In genomic region chr9:88991066-88992030, GRCh38 we compare ENCODE assay signal across 9 cellular contexts. TPM values are rescaled to one million over a fixed set of nuclear protein-coding genes. Genes with fewer than 3 reads are reported as not detected.
A peak's percentile ranks its signal among the peaks of the same experiment; 100 is the strongest.
DNase-seq lines count a peak whose midpoint lies in the region; ATAC-seq and FAIRE-seq lines count a peak whose summit lies in the region.
"Had no signal": no experiment of that assay in that cellular context is flagged by ENCODE, and none has a peak within 500 bp of the region (broad histone marks: within the 10 kb centered on the region; RNA-seq: fewer than 3 reads in every experiment).

Gene S1PR3 (plus strand): TSS chr9:88991468. CDS start chr9:89001201, 9,733 bp downstream.

- H3K4me1 ChIP-seq in neuron (ENCODE audit: insufficient read depth, low read length) = peaks cover 23% of the 10 kb centered on the region

- peak within 1 kb of the TSS; percentile 70 for H2AFZ ChIP-seq in neuron (ENCODE audit: low read depth, low read length)

- no peak for ATAC-seq in GM18868 (IDR thresholded peaks at IDR 0.05; ENCODE audit: unreplicated experiment)

- peaks cover 3% of the 10 kb centered on the region for H3K9me3 ChIP-seq in neuron (ENCODE audit: low read length)

- peaks cover 3% of the 10 kb centered on the region for H3K36me3 ChIP-seq in neuron (ENCODE audit: insufficient read depth, low read length)

- FAIRE-seq in frontal cortex (lab: Jason Lieb, UNC) (no peak), urothelium cell line (lab: Jason Lieb, UNC) (no peak)
- FAIRE-seq: A204.1 had no signal

- DNase-seq in DMS153 (lab: John Stamatoyannopoulos, UW) (peak; percentile 16), DMS153 treated with DMSO at 0.1 percent for 48 hours (lab: John Stamatoyannopoulos, UW; ENCODE audit: unreplicated experiment) (no peak), activated T-cell treated with anti-CD3 and anti-CD28 coated beads for 24 hours (ENCODE audit: low read depth) (peak; percentile 16), frontal cortex (ENCODE audit: low spot score in 2 of 2) (peak; percentile 72 to 78), urothelium cell line (ENCODE audit: low spot score) (peak; percentile 88), SW480 (ENCODE audit: low spot score) (no peak)

- H3K27me3 ChIP-seq in neuron (ENCODE audit: insufficient read depth, low read length) = peaks cover 7% of the 10 kb centered on the region

- H3K4me3 ChIP-seq in neuron (ENCODE audit: low read length) = peak within 1 kb of the TSS; percentile 71

RNA-seq across cellular contexts. Expression of gene S1PR3, which starts in this region (rescaled TPM):
- 3.7 TPM for total RNA-seq in frontal cortex

Comparison
In these comparisons a context has a peak if more than half of its experiments do, and no peak if none do; other contexts are left out.
1. DNase-seq: peak in DMS153 (single experiment), activated T-cell treated with anti-CD3 and anti-CD28 coated beads for 24 hours (single experiment), frontal cortex (2 of 2) and urothelium cell line (single experiment); none in DMS153 treated with DMSO at 0.1 percent for 48 hours (single experiment) and SW480 (single experiment).